39 cellular contexts compared by ENCODE assay signal in the genomic region with DNA sequence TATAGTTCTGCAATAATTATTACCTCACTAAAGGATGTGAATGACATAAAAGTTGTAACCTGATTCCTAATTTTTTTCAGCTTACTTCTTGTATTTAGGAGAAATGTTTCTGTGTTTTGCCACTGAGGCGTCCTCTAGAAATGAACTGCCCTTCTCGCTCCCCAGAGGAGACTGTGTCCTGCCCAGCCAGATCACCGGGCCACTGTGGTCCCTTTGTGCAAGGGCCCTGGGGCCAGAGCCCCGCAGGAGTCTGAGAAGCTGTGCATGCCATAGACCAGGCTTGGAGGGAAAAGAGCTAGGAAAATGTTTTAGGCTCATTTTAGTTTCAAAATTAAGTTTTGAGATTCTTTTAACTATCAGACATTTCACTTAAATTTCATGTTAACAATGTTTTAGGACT. TPM values are rescaled to one million over a fixed set of nuclear protein-coding genes. Genes with fewer than 3 reads are reported as not detected.
"Had no signal": no experiment of that assay in that cellular context is flagged by ENCODE, and none has a peak within 500 bp of the region (broad histone marks: within the 10 kb centered on the region; RNA-seq: fewer than 3 reads in every experiment).

No MANE protein-coding gene starts in this region.

- H3K27me3 Mint-ChIP-seq: activated naive CD4-positive, alpha-beta T cell treated with anti-CD3 and anti-CD28 coated beads, Interleukin-2, amount 50 U/mL, for 24 hours; activated naive CD8-positive, alpha-beta T cell; activated naive CD8-positive, alpha-beta T cell treated with anti-CD3 and anti-CD28 coated beads for 36 hours; activated T-cell treated with anti-CD3 and anti-CD28 coated beads, Interleukin-2, amount 50 U/mL, for 24 hours had no signal

- H3K9me3 ChIP-seq: adrenal gland, ascending aorta, body of pancreas, breast epithelium had no signal

- DNase-seq: activated effector memory CD4-positive, alpha-beta T cell treated with anti-CD3 and anti-CD28 coated beads, Interleukin-2, amount 50 U/mL, for 16 hours; activated effector memory CD4-positive, alpha-beta T cell treated with Interleukin-2 at 50 U/mL for 16 hours; activated gamma-delta T cell; activated gamma-delta T cell treated with Interleukin-2 at 50 U/mL for 16 hours; activated naive CD4-positive, alpha-beta T cell; activated naive CD4-positive, alpha-beta T cell treated with anti-CD3 and anti-CD28 coated beads for 36 hours; activated naive CD4-positive, alpha-beta T cell treated with anti-CD3 and anti-CD28 coated beads, Interleukin-2, amount 10 ng/mL, durations not matched to agents 7 days and 5 days; activated naive CD4-positive, alpha-beta T cell treated with anti-CD3 and anti-CD28 coated beads, Interleukin-2, amount 50 U/mL, for 16 hours; activated naive CD4-positive, alpha-beta T cell treated with Interleukin-2 at 50 U/mL for 16 hours; activated naive CD8-positive, alpha-beta T cell treated with anti-CD3 and anti-CD28 coated beads for 36 hours; activated naive CD8-positive, alpha-beta T cell treated with anti-CD3 and anti-CD28 coated beads, Interleukin-2, amount 10 ng/mL, durations not matched to agents 7 days and 5 days; activated naive CD8-positive, alpha-beta T cell treated with anti-CD3 and anti-CD28 coated beads, Interleukin-2, amount 50 U/mL, for 24 hours; activated T-cell treated with anti-CD3 and anti-CD28 coated beads for 4 hours; activated T-cell treated with anti-CD3 and anti-CD28 coated beads, Interleukin-2, amount 50 U/mL, for 1 hour; activated T-cell treated with anti-CD3 and anti-CD28 coated beads, Interleukin-2, amount 50 U/mL, for 24 hours; activated T-cell treated with anti-CD3 and anti-CD28 coated beads, Interleukin-2, amount 50 U/mL, for 4 hours; activated T-cell treated with anti-CD3 and anti-CD28 coated beads, Interleukin-2, amount 50 U/mL, for 48 hours; activated T-cell treated with anti-CD3 and anti-CD28 coated beads, Interleukin-2, amount 50 U/mL, for 72 hours; adrenal gland; amygdala; anterior cingulate cortex; aorta; body of pancreas; brain microvascular endothelial cell; caudate nucleus; central memory CD4-positive, alpha-beta T cell; cerebellar nuclear complex had no signal

- H3K4me3 ChIP-seq: adrenal gland, ascending aorta, body of pancreas, breast epithelium, cardiac muscle cell had no signal

- H3K27ac Mint-ChIP-seq: activated naive CD4-positive, alpha-beta T cell treated with anti-CD3 and anti-CD28 coated beads for 36 hours; activated naive CD4-positive, alpha-beta T cell treated with anti-CD3 and anti-CD28 coated beads, Interleukin-2, amount 10 ng/mL, durations not matched to agents 7 days and 5 days; activated naive CD4-positive, alpha-beta T cell treated with anti-CD3 and anti-CD28 coated beads, Interleukin-2, amount 50 U/mL, for 24 hours; activated naive CD4-positive, alpha-beta T cell treated with anti-CD3 and anti-CD28 coated beads, Interleukin-2, amount 50 U/mL, for 72 hours; activated naive CD8-positive, alpha-beta T cell; activated naive CD8-positive, alpha-beta T cell treated with anti-CD3 and anti-CD28 coated beads for 36 hours; activated naive CD8-positive, alpha-beta T cell treated with anti-CD3 and anti-CD28 coated beads, Interleukin-2, amount 10 ng/mL, durations not matched to agents 7 days and 5 days; activated naive CD8-positive, alpha-beta T cell treated with anti-CD3 and anti-CD28 coated beads, Interleukin-2, amount 50 U/mL, for 24 hours; activated T-cell treated with anti-CD3 and anti-CD28 coated beads, Interleukin-2, amount 50 U/mL, for 24 hours; activated T-cell treated with anti-CD3 and anti-CD28 coated beads, Interleukin-2, amount 50 U/mL, for 72 hours; activated T-helper 1 cell treated with anti-CD3 and anti-CD28 coated beads, Interleukin-12 subunit alpha, Interleukin-12 subunit beta, Interleukin-2, Interleukin-4 antibody, amounts not matched to agents 30 ng/mL and 10 ng/mL and 1 ng/mL, durations not matched to agents 14 hours and 24 hours and 36 hours; activated T-helper 17 cell treated with anti-CD3 and anti-CD28 coated beads, Interleukin-2, amount 50 U/mL, for 72 hours; activated T-helper 2 cell treated with anti-CD3 and anti-CD28 coated beads, Interferon-gamma antibody, Interleukin-2, Interleukin-4, amounts not matched to agents 10 μg/mL and 5 μg/mL and 100 μg/mL, durations not matched to agents 14 hours and 24 hours and 36 hours; brain had no signal

- H3K27me3 ChIP-seq: adrenal gland, ascending aorta, body of pancreas, brain microvascular endothelial cell, breast epithelium, cardiac muscle cell had no signal

- H3K9me3 Mint-ChIP-seq: activated naive CD4-positive, alpha-beta T cell treated with anti-CD3 and anti-CD28 coated beads for 36 hours; activated naive CD4-positive, alpha-beta T cell treated with anti-CD3 and anti-CD28 coated beads, Interleukin-2, amount 10 ng/mL, durations not matched to agents 7 days and 5 days; activated naive CD4-positive, alpha-beta T cell treated with anti-CD3 and anti-CD28 coated beads, Interleukin-2, amount 50 U/mL, for 24 hours; activated naive CD4-positive, alpha-beta T cell treated with anti-CD3 and anti-CD28 coated beads, Interleukin-2, amount 50 U/mL, for 72 hours; activated naive CD8-positive, alpha-beta T cell treated with anti-CD3 and anti-CD28 coated beads for 36 hours; activated naive CD8-positive, alpha-beta T cell treated with anti-CD3 and anti-CD28 coated beads, Interleukin-2, amount 10 ng/mL, durations not matched to agents 7 days and 5 days; activated naive CD8-positive, alpha-beta T cell treated with anti-CD3 and anti-CD28 coated beads, Interleukin-2, amount 50 U/mL, for 24 hours; activated T-cell treated with anti-CD3 and anti-CD28 coated beads, Interleukin-2, amount 50 U/mL, for 24 hours; activated T-cell treated with anti-CD3 and anti-CD28 coated beads, Interleukin-2, amount 50 U/mL, for 4 hours; activated T-cell treated with anti-CD3 and anti-CD28 coated beads, Interleukin-2, amount 50 U/mL, for 72 hours; activated T-helper 1 cell treated with anti-CD3 and anti-CD28 coated beads, Interleukin-12 subunit alpha, Interleukin-12 subunit beta, Interleukin-2, Interleukin-4 antibody, amounts not matched to agents 30 ng/mL and 10 ng/mL and 1 ng/mL, durations not matched to agents 14 hours and 24 hours and 36 hours; activated T-helper 17 cell treated with anti-CD3 and anti-CD28 coated beads, Interleukin-2, amount 50 U/mL, for 72 hours; activated T-helper 2 cell treated with anti-CD3 and anti-CD28 coated beads, Interferon-gamma antibody, Interleukin-2, Interleukin-4, amounts not matched to agents 10 μg/mL and 5 μg/mL and 100 μg/mL, durations not matched to agents 14 hours and 24 hours and 36 hours; brain; central memory CD8-positive, alpha-beta T cell had no signal

- H3K4me3 Mint-ChIP-seq: activated naive CD4-positive, alpha-beta T cell treated with anti-CD3 and anti-CD28 coated beads for 36 hours; activated naive CD4-positive, alpha-beta T cell treated with anti-CD3 and anti-CD28 coated beads, Interleukin-2, amount 10 ng/mL, durations not matched to agents 7 days and 5 days; activated naive CD4-positive, alpha-beta T cell treated with anti-CD3 and anti-CD28 coated beads, Interleukin-2, amount 50 U/mL, for 24 hours; activated naive CD8-positive, alpha-beta T cell; activated naive CD8-positive, alpha-beta T cell treated with anti-CD3 and anti-CD28 coated beads for 36 hours; activated naive CD8-positive, alpha-beta T cell treated with anti-CD3 and anti-CD28 coated beads, Interleukin-2, amount 10 ng/mL, durations not matched to agents 7 days and 5 days; activated naive CD8-positive, alpha-beta T cell treated with anti-CD3 and anti-CD28 coated beads, Interleukin-2, amount 50 U/mL, for 24 hours; activated T-cell treated with anti-CD3 and anti-CD28 coated beads, Interleukin-2, amount 50 U/mL, for 24 hours; activated T-cell treated with anti-CD3 and anti-CD28 coated beads, Interleukin-2, amount 50 U/mL, for 4 hours; activated T-cell treated with anti-CD3 and anti-CD28 coated beads, Interleukin-2, amount 50 U/mL, for 72 hours; activated T-helper 1 cell treated with anti-CD3 and anti-CD28 coated beads, Interleukin-12 subunit alpha, Interleukin-12 subunit beta, Interleukin-2, Interleukin-4 antibody, amounts not matched to agents 30 ng/mL and 10 ng/mL and 1 ng/mL, durations not matched to agents 14 hours and 24 hours and 36 hours; activated T-helper 17 cell treated with anti-CD3 and anti-CD28 coated beads, Interleukin-2, amount 50 U/mL, for 72 hours; brain; central memory CD8-positive, alpha-beta T cell had no signal

- H3K36me3 ChIP-seq: adrenal gland, ascending aorta, brain microvascular endothelial cell, breast epithelium, cardiac muscle cell had no signal

- H3K36me3 Mint-ChIP-seq: activated naive CD4-positive, alpha-beta T cell treated with anti-CD3 and anti-CD28 coated beads, Interleukin-2, amount 10 ng/mL, durations not matched to agents 7 days and 5 days; activated naive CD4-positive, alpha-beta T cell treated with anti-CD3 and anti-CD28 coated beads, Interleukin-2, amount 50 U/mL, for 24 hours; activated naive CD4-positive, alpha-beta T cell treated with anti-CD3 and anti-CD28 coated beads, Interleukin-2, amount 50 U/mL, for 72 hours; activated naive CD8-positive, alpha-beta T cell; activated naive CD8-positive, alpha-beta T cell treated with anti-CD3 and anti-CD28 coated beads for 36 hours; activated naive CD8-positive, alpha-beta T cell treated with anti-CD3 and anti-CD28 coated beads, Interleukin-2, amount 10 ng/mL, durations not matched to agents 7 days and 5 days; brain had no signal

- H3K4me1 Mint-ChIP-seq: activated naive CD4-positive, alpha-beta T cell treated with anti-CD3 and anti-CD28 coated beads, Interleukin-2, amount 10 ng/mL, durations not matched to agents 7 days and 5 days; activated naive CD4-positive, alpha-beta T cell treated with anti-CD3 and anti-CD28 coated beads, Interleukin-2, amount 50 U/mL, for 24 hours; activated naive CD8-positive, alpha-beta T cell treated with anti-CD3 and anti-CD28 coated beads for 36 hours; activated naive CD8-positive, alpha-beta T cell treated with anti-CD3 and anti-CD28 coated beads, Interleukin-2, amount 10 ng/mL, durations not matched to agents 7 days and 5 days; activated naive CD8-positive, alpha-beta T cell treated with anti-CD3 and anti-CD28 coated beads, Interleukin-2, amount 50 U/mL, for 24 hours; activated T-helper 17 cell treated with anti-CD3 and anti-CD28 coated beads, Interleukin-2, amount 50 U/mL, for 72 hours; central memory CD8-positive, alpha-beta T cell had no signal

- H3K4me1 ChIP-seq: adrenal gland, ascending aorta, breast epithelium had no signal

- H3K27ac ChIP-seq: adrenal gland, ascending aorta, body of pancreas, brain microvascular endothelial cell, breast epithelium, cardiac muscle cell had no signal

- ATAC-seq: activated naive CD4-positive, alpha-beta T cell treated with anti-CD3 and anti-CD28 coated beads, Interleukin-2, amount 50 U/mL, for 72 hours; activated naive CD8-positive, alpha-beta T cell treated with anti-CD3 and anti-CD28 coated beads, Interleukin-2, amount 50 U/mL, for 24 hours; activated T-cell treated with anti-CD3 and anti-CD28 coated beads, Interleukin-2, amount 50 U/mL, for 4 hours; activated T-cell treated with anti-CD3 and anti-CD28 coated beads, Interleukin-2, amount 50 U/mL, for 72 hours; activated T-helper 17 cell treated with anti-CD3 and anti-CD28 coated beads, Interleukin-2, amount 50 U/mL, for 72 hours; body of pancreas had no signal

RNA-seq across cellular contexts. Expression of a gene that starts 31.1 kb away (rescaled TPM):
- total RNA-seq: bronchial epithelial cell had no signal
